Comparison of ENCODE assay signal across 7 cellular contexts in genomic region chr6:40511884-40512283, GRCh38.
"Had no signal": no experiment of that assay in that cellular context is flagged by ENCODE, and none has a peak within 500 bp of the region (broad histone marks: within the 10 kb centered on the region; RNA-seq: fewer than 3 reads in every experiment).

No MANE protein-coding gene starts in this region.

- H3K4me1 Mint-ChIP-seq: IgD-negative memory B cell had no signal

- H3K4me3 Mint-ChIP-seq: IgD-negative memory B cell had no signal

- H3K36me3 Mint-ChIP-seq: IgD-negative memory B cell had no signal

- ATAC-seq: HepG2, K562 had no signal

- H3K4me3 ChIP-seq: K562 had no signal

- DNase-seq: IMR-90, KBM-7, KG1 had no signal

- H3K9me3 Mint-ChIP-seq: IgD-negative memory B cell had no signal

- H3K27ac ChIP-seq: HL-60 had no signal
